ENCODE assay signal across 1 cellular context in the genomic region with DNA sequence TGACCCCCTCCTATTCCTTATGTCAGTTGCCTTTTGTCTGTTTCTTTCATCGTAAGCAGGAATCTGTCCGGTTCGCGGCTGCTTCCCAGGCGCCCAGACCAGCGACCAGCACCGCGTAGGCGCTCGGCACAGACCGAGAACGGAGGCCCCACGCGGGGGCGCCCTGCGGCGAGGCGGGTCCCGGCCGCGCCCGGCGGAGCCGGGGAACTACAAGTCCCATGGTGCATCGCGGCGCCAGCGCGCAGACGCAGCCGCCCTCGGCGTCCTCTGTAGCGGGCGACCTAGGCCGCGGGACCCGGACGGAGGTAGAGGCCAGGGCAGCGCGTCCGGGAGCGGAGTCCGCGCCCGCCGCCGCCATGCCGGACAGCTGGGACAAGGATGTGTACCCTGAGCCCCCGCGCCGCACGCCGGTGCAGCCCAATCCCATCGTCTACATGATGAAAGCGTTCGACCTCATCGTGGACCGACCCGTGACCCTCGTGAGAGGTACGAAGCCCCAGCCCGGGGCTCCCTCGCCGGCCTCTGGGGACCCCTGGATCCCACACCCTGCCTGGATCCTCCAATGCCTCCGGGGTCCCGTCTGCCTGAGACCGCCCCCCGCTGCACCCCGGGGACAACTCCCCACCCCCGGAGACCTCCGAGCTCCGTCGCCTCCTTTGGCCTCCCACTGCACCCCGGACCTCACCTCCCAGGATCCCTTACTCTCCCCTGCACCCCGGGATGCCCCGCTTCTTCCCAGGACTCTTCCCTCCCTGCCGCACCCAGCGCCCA.
TF ChIP-seq lines count a peak whose summit lies in the region.

TSS of gene NDUFB10 (plus strand) at position 270 of the 771 bp plus-strand sequence. CDS start at position 357, 87 bp downstream.

TF ChIP-seq in GM12878, 131 proteins besides CTCF, POLR2A, EP300 and RAD21 (continued from another document and continues in another):
- TF ChIP-seq RUNX3 (IDR thresholded peaks at IDR 0.05; ENCODE audit: low read length), result peak; percentile 69
- no peak for TF ChIP-seq ZZZ3 (IDR thresholded peaks at IDR 0.05; ENCODE audit: control insufficient read depth, insufficient read length, low read depth)
- TF ChIP-seq POLR2AphosphoS5 (IDR thresholded peaks at IDR 0.05; ENCODE audit: low read length), result peak; percentile 85
- TF ChIP-seq NKRF (conservative IDR thresholded peaks at IDR 0.05), result peak; percentile 84
- TF ChIP-seq HCFC1 (IDR thresholded peaks at IDR 0.05; ENCODE audit: low read length), result peak; percentile 90
- no peak for TF ChIP-seq NFXL1 (IDR thresholded peaks at IDR 0.05; ENCODE audit: borderline replicate concordance)
- peak; percentile 59; the same call in 1 of the 3 replicates for TF ChIP-seq POU2F2 (IDR thresholded peaks at IDR 0.05; ENCODE audit: borderline replicate concordance, low read depth, low read length)
- TF ChIP-seq, protein P1, sequence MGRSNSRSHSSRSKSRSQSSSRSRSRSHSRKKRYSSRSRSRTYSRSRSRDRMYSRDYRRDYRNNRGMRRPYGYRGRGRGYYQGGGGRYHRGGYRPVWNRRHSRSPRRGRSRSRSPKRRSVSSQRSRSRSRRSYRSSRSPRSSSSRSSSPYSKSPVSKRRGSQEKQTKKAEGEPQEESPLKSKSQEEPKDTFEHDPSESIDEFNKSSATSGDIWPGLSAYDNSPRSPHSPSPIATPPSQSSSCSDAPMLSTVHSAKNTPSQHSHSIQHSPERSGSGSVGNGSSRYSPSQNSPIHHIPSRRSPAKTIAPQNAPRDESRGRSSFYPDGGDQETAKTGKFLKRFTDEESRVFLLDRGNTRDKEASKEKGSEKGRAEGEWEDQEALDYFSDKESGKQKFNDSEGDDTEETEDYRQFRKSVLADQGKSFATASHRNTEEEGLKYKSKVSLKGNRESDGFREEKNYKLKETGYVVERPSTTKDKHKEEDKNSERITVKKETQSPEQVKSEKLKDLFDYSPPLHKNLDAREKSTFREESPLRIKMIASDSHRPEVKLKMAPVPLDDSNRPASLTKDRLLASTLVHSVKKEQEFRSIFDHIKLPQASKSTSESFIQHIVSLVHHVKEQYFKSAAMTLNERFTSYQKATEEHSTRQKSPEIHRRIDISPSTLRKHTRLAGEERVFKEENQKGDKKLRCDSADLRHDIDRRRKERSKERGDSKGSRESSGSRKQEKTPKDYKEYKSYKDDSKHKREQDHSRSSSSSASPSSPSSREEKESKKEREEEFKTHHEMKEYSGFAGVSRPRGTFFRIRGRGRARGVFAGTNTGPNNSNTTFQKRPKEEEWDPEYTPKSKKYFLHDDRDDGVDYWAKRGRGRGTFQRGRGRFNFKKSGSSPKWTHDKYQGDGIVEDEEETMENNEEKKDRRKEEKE (IDR thresholded peaks at IDR 0.05), result no peak
- TF ChIP-seq NR2C1 (IDR thresholded peaks at IDR 0.05), result peak; percentile 66
- TF ChIP-seq HDGF (IDR thresholded peaks at IDR 0.05), result no peak; the same call in 1 of the 2 replicates
- no peak for TF ChIP-seq ZBTB40 (IDR thresholded peaks at IDR 0.05; ENCODE audit: borderline replicate concordance)
- TF ChIP-seq, protein P2, sequence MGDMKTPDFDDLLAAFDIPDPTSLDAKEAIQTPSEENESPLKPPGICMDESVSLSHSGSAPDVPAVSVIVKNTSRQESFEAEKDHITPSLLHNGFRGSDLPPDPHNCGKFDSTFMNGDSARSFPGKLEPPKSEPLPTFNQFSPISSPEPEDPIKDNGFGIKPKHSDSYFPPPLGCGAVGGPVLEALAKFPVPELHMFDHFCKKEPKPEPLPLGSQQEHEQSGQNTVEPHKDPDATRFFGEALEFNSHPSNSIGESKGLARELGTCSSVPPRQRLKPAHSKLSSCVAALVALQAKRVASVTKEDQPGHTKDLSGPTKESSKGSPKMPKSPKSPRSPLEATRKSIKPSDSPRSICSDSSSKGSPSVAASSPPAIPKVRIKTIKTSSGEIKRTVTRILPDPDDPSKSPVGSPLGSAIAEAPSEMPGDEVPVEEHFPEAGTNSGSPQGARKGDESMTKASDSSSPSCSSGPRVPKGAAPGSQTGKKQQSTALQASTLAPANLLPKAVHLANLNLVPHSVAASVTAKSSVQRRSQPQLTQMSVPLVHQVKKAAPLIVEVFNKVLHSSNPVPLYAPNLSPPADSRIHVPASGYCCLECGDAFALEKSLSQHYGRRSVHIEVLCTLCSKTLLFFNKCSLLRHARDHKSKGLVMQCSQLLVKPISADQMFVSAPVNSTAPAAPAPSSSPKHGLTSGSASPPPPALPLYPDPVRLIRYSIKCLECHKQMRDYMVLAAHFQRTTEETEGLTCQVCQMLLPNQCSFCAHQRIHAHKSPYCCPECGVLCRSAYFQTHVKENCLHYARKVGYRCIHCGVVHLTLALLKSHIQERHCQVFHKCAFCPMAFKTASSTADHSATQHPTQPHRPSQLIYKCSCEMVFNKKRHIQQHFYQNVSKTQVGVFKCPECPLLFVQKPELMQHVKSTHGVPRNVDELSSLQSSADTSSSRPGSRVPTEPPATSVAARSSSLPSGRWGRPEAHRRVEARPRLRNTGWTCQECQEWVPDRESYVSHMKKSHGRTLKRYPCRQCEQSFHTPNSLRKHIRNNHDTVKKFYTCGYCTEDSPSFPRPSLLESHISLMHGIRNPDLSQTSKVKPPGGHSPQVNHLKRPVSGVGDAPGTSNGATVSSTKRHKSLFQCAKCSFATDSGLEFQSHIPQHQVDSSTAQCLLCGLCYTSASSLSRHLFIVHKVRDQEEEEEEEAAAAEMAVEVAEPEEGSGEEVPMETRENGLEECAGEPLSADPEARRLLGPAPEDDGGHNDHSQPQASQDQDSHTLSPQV (IDR thresholded peaks at IDR 0.05), result no peak
- TF ChIP-seq GATAD2B (conservative IDR thresholded peaks at IDR 0.05; ENCODE audit: low read depth), result peak; percentile 92
- no peak for TF ChIP-seq HSF1 (IDR thresholded peaks at IDR 0.05; ENCODE audit: low read depth, low read length)
- TF ChIP-seq ATF3 (IDR thresholded peaks at IDR 0.05; ENCODE audit: borderline replicate concordance, extremely low read depth, low read depth, low read length), result no peak
- peak; percentile 93 for TF ChIP-seq NR2F1 (conservative IDR thresholded peaks at IDR 0.05)
- TF ChIP-seq CBX5 (IDR thresholded peaks at IDR 0.05; ENCODE audit: low read depth), result no peak
- peak; percentile 24 to 72; a peak in 2 of 4 replicates for TF ChIP-seq BHLHE40 (IDR thresholded peaks at IDR 0.05; ENCODE audit: borderline replicate concordance in 1 of 2, low read depth in 2 of 2, low read length in 1 of 2)
- TF ChIP-seq PAX5 (IDR thresholded peaks at IDR 0.05; ENCODE audit: borderline replicate concordance, low read depth, low read length), result no peak
- TF ChIP-seq BACH1 (IDR thresholded peaks at IDR 0.05; ENCODE audit: borderline replicate concordance), result peak; percentile 72; the same call in 1 of the 2 replicates
- TF ChIP-seq, protein P3, sequence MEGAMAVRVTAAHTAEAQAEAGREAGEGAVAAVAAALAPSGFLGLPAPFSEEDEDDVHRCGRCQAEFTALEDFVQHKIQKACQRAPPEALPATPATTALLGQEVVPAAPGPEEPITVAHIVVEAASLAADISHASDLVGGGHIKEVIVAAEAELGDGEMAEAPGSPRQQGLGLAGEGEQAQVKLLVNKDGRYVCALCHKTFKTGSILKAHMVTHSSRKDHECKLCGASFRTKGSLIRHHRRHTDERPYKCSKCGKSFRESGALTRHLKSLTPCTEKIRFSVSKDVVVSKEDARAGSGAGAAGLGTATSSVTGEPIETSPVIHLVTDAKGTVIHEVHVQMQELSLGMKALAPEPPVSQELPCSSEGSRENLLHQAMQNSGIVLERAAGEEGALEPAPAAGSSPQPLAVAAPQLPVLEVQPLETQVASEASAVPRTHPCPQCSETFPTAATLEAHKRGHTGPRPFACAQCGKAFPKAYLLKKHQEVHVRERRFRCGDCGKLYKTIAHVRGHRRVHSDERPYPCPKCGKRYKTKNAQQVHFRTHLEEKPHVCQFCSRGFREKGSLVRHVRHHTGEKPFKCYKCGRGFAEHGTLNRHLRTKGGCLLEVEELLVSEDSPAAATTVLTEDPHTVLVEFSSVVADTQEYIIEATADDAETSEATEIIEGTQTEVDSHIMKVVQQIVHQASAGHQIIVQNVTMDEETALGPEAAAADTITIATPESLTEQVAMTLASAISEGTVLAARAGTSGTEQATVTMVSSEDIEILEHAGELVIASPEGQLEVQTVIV (IDR thresholded peaks at IDR 0.05; ENCODE audit: borderline replicate concordance, partially characterized antibody), result no peak
- peak; percentile 90 for TF ChIP-seq KLF5 (IDR thresholded peaks at IDR 0.05; ENCODE audit: partially characterized antibody)
- TF ChIP-seq, protein P4, sequence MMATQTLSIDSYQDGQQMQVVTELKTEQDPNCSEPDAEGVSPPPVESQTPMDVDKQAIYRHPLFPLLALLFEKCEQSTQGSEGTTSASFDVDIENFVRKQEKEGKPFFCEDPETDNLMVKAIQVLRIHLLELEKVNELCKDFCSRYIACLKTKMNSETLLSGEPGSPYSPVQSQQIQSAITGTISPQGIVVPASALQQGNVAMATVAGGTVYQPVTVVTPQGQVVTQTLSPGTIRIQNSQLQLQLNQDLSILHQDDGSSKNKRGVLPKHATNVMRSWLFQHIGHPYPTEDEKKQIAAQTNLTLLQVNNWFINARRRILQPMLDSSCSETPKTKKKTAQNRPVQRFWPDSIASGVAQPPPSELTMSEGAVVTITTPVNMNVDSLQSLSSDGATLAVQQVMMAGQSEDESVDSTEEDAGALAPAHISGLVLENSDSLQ (IDR thresholded peaks at IDR 0.05), result no peak
- TF ChIP-seq, protein P5, sequence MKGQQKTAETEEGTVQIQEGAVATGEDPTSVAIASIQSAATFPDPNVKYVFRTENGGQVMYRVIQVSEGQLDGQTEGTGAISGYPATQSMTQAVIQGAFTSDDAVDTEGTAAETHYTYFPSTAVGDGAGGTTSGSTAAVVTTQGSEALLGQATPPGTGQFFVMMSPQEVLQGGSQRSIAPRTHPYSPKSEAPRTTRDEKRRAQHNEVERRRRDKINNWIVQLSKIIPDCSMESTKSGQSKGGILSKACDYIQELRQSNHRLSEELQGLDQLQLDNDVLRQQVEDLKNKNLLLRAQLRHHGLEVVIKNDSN (IDR thresholded peaks at IDR 0.05; ENCODE audit: borderline replicate concordance, extremely low read length, insufficient read depth, low read depth, low read length), result no peak
- peak; percentile 33; the same call in 1 of the 2 replicates for TF ChIP-seq ZNF24 (IDR thresholded peaks at IDR 0.05)
- no peak for TF ChIP-seq CEBPB (IDR thresholded peaks at IDR 0.05; ENCODE audit: borderline replicate concordance in 1 of 2, low read depth in 2 of 2, low read length in 2 of 2)
